1 cellular context compared by ENCODE assay signal in genomic region chr16:12819126-12820117, GRCh38.
TF ChIP-seq lines count a peak whose summit lies in the region.

No MANE protein-coding gene starts in this region.

TF ChIP-seq in HCT116, 20 proteins besides CTCF, POLR2A, EP300 and RAD21 (continued from another document):
- TF ChIP-seq ZBTB33 (IDR thresholded peaks at IDR 0.05; ENCODE audit: extremely low read depth, insufficient replicate concordance, low read length) (no peak), YY1 (IDR thresholded peaks at IDR 0.05; ENCODE audit: extremely low read depth, insufficient replicate concordance, low read depth, low read length) (no peak), FOSL1 (IDR thresholded peaks at IDR 0.05; ENCODE audit: low read depth) (no peak), POLR2AphosphoS5 (IDR thresholded peaks at IDR 0.05; ENCODE audit: low read depth, low read length) (no peak)
- TF ChIP-seq, protein P1, sequence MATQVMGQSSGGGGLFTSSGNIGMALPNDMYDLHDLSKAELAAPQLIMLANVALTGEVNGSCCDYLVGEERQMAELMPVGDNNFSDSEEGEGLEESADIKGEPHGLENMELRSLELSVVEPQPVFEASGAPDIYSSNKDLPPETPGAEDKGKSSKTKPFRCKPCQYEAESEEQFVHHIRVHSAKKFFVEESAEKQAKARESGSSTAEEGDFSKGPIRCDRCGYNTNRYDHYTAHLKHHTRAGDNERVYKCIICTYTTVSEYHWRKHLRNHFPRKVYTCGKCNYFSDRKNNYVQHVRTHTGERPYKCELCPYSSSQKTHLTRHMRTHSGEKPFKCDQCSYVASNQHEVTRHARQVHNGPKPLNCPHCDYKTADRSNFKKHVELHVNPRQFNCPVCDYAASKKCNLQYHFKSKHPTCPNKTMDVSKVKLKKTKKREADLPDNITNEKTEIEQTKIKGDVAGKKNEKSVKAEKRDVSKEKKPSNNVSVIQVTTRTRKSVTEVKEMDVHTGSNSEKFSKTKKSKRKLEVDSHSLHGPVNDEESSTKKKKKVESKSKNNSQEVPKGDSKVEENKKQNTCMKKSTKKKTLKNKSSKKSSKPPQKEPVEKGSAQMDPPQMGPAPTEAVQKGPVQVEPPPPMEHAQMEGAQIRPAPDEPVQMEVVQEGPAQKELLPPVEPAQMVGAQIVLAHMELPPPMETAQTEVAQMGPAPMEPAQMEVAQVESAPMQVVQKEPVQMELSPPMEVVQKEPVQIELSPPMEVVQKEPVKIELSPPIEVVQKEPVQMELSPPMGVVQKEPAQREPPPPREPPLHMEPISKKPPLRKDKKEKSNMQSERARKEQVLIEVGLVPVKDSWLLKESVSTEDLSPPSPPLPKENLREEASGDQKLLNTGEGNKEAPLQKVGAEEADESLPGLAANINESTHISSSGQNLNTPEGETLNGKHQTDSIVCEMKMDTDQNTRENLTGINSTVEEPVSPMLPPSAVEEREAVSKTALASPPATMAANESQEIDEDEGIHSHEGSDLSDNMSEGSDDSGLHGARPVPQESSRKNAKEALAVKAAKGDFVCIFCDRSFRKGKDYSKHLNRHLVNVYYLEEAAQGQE (IDR thresholded peaks at IDR 0.05; ENCODE audit: low read depth), result no peak
TF ChIP-seq in HCT116: peak in this region for 0.
